In the genomic region with DNA sequence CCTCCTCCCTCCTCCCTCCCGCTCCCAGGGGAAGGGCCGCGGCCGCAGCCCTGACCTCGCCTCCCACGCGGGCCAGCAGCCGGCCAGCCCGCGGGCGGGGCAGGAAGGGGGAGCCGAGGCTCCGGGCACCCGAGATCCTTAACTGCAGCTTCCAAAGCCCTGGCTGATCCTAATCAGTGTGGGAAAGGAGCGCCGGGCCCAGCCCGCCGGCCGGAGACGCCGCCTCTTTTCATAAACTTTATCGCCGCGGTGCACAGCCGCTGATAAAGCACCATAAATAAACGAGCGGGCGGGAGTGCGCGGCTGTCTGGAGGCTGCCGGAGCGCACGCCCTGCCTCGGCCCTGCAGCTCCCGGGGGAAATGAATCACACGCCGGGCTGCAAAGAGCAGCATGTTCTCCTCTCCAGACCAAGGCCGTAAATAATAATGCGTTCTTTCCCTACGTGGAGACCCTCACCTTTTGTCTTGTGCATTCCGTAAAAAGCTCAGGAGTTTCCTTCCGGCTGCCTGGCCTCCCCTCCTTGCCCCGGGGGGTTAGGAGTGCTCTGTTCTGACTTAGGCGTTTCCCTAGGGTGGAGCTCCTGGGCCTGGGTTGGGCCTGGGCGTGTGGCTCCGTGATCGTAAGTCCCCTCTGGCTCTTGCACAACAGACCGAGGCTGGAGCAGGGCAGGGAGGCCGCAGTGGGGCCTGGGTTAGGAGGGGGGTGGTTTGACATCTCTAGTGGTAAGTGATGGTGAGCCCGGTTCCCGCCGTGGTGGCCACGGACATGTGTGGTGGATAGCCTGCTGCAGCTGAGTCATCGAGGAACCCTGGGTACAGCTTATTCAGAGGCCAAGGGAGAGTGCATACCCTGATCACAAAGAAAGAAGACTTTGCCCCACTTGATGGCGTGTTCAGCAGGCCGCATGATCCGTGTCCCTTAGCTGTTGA, we compare ENCODE assay signal across 1 cellular context.
TF ChIP-seq lines count a peak whose summit lies in the region.

No MANE protein-coding gene starts in this region.

TF ChIP-seq in IMR-90, 13 proteins besides CTCF, POLR2A, EP300 and RAD21 (continued from another document):
- peak; percentile 54 for TF ChIP-seq FOS (IDR thresholded peaks at IDR 0.05; ENCODE audit: low read depth, low read length)
- TF ChIP-seq RCOR1 (IDR thresholded peaks at IDR 0.05; ENCODE audit: insufficient replicate concordance, low read length): no peak
- TF ChIP-seq, protein P1, sequence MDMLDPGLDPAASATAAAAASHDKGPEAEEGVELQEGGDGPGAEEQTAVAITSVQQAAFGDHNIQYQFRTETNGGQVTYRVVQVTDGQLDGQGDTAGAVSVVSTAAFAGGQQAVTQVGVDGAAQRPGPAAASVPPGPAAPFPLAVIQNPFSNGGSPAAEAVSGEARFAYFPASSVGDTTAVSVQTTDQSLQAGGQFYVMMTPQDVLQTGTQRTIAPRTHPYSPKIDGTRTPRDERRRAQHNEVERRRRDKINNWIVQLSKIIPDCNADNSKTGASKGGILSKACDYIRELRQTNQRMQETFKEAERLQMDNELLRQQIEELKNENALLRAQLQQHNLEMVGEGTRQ (IDR thresholded peaks at IDR 0.05; ENCODE audit: low read depth, low read length): no peak
